8 cellular contexts compared by ENCODE assay signal in genomic region chr12:132886529-132887477, GRCh38. TPM values are rescaled to one million over a fixed set of nuclear protein-coding genes. Genes with fewer than 3 reads are reported as not detected.
DNase-seq lines count a peak whose midpoint lies in the region; ATAC-seq, FAIRE-seq and TF ChIP-seq lines count a peak whose summit lies in the region.

No MANE protein-coding gene starts in this region.

- no TSS peak for BruUV-seq in Caco-2 (replicated peaks; lab: Mats Ljungman, UMichigan)

- H3K9me3 ChIP-seq in Caco-2 (peaks cover 11% of the 10 kb centered on the region; the same call in 1 of the 2 replicates), heart left ventricle (no peaks in the 10 kb centered on the region)

- peak overlapping the region; percentile 99 for H3K27ac Mint-ChIP-seq in Caco-2 (ENCODE audit: unreplicated experiment)
- peak overlapping the region; percentile 70 for H3K27ac Mint-ChIP-seq in activated T-helper 1 cell treated with anti-CD3 and anti-CD28 coated beads, Interleukin-12 subunit alpha, Interleukin-12 subunit beta, Interleukin-2, Interleukin-4 antibody, amounts not matched to agents 30 ng/mL and 10 ng/mL and 1 ng/mL, durations not matched to agents 14 hours and 24 hours and 36 hours

- peak overlapping the region; percentile 48 to 96 (median 84) for H3K27ac ChIP-seq in heart left ventricle

- H3K36me3 ChIP-seq in Caco-2 (ENCODE audit: control insufficient read depth, insufficient read depth, low read length) (no peaks in the 10 kb centered on the region), heart left ventricle (peaks cover 0 to 28% (median 16%) of the 10 kb centered on the region in 9 donors)

- ATAC-seq in GM21367 (IDR thresholded peaks at IDR 0.05; ENCODE audit: unreplicated experiment) (peak; percentile 17), heart left ventricle (peak in 1 of 4 donors; percentile 7)

- no peaks in the 10 kb centered on the region for H3K27me3 ChIP-seq in Caco-2 (replicated peaks; ENCODE audit: control insufficient read depth, insufficient read depth, low read length)
- H3K27me3 ChIP-seq in heart left ventricle, result no peaks in the 10 kb centered on the region

- TF ChIP-seq POLR2A in heart left ventricle (IDR thresholded peaks at IDR 0.05), result no peak

- no peak for FAIRE-seq in HTR-8/SVneo (lab: Jason Lieb, UNC)
- no peak for FAIRE-seq in urothelium cell line (lab: Jason Lieb, UNC)

- CTCF ChIA-PET in Caco-2 (lab: Charles Lee), result no interaction called here

- POLR2A ChIA-PET in Caco-2 (lab: Charles Lee), result interaction anchor here (0.6 to 0.7 kb wide), 2 partner anchors 118 to 151 kb away, joined by 3 to 4 read pairs; no protein-coding TSS in a partner anchor

- no peaks in the 10 kb centered on the region; the same call in 1 of the 2 replicates for H3K4me1 ChIP-seq in Caco-2
- peaks cover 0 to 24% (median 6%) of the 10 kb centered on the region in 12 donors for H3K4me1 ChIP-seq in heart left ventricle

- TF ChIP-seq CTCF in Caco-2 (IDR thresholded peaks at IDR 0.05; ENCODE audit: insufficient read depth in 1 of 2, low read depth in 1 of 2, low read length in 1 of 2, severe bottlenecking in 1 of 2, unreplicated experiment in 1 of 2), result no peak
- TF ChIP-seq CTCF in heart left ventricle (IDR thresholded peaks at IDR 0.05), result no peak

- H3K4me3 Mint-ChIP-seq in Caco-2 (ENCODE audit: unreplicated experiment), result peak overlapping the region; percentile 93
- H3K4me3 Mint-ChIP-seq in activated T-helper 1 cell treated with anti-CD3 and anti-CD28 coated beads, Interleukin-12 subunit alpha, Interleukin-12 subunit beta, Interleukin-2, Interleukin-4 antibody, amounts not matched to agents 30 ng/mL and 10 ng/mL and 1 ng/mL, durations not matched to agents 14 hours and 24 hours and 36 hours, result peak overlapping the region; percentile 99

- WGBS in heart left ventricle, 4 donors, result 7 to 30% (median 14%) methylated on average over 19 to 64 of the region's 64 CpGs

- H3K36me3 Mint-ChIP-seq in Caco-2 (ENCODE audit: insufficient read depth, unreplicated experiment), result peaks cover 34% of the 10 kb centered on the region
- H3K36me3 Mint-ChIP-seq in activated T-helper 1 cell treated with anti-CD3 and anti-CD28 coated beads, Interleukin-12 subunit alpha, Interleukin-12 subunit beta, Interleukin-2, Interleukin-4 antibody, amounts not matched to agents 30 ng/mL and 10 ng/mL and 1 ng/mL, durations not matched to agents 14 hours and 24 hours and 36 hours (ENCODE audit: low read depth), result peaks cover 44% of the 10 kb centered on the region

- intact Hi-C loops in Caco-2 (cut with micrococcal nuclease; ENCODE audit: unreplicated experiment) (loop anchor here (2.0 kb wide), 1 partner anchor 22 kb away; no protein-coding TSS in a partner anchor), heart left ventricle (cut with DNase I) (loop anchor here in 4 of 10 donors (2.0 to 10.0 kb wide), 4 partner anchors 22 to 122 kb away; partner anchors contain the start of genes ANKLE2 (in 2 of the 4) and GOLGA3 (in 2 of the 4))
- intact Hi-C loops in activated T-helper 1 cell treated with anti-CD3 and anti-CD28 coated beads, Interleukin-12 subunit alpha, Interleukin-12 subunit beta, Interleukin-2, Interleukin-4 antibody, amounts not matched to agents 30 ng/mL and 10 ng/mL and 1 ng/mL, durations not matched to agents 14 hours and 24 hours and 36 hours (cut with micrococcal nuclease), result loop anchor here (1.0 to 10.0 kb wide), 13 partner anchors 17 to 742 kb away; partner anchors contain the start of genes DDX51, GOLGA3, NOC4L and PGAM5

- peak overlapping the region; percentile 63 for H3K4me3 ChIP-seq in Caco-2 (ENCODE audit: low read depth, low read length)
- peak overlapping the region; percentile 58 to 98 (median 90) for H3K4me3 ChIP-seq in heart left ventricle

- no peaks in the 10 kb centered on the region for H3K27me3 Mint-ChIP-seq in Caco-2 (ENCODE audit: insufficient read depth, unreplicated experiment)
- peaks cover 2% of the 10 kb centered on the region for H3K27me3 Mint-ChIP-seq in activated T-helper 1 cell treated with anti-CD3 and anti-CD28 coated beads, Interleukin-12 subunit alpha, Interleukin-12 subunit beta, Interleukin-2, Interleukin-4 antibody, amounts not matched to agents 30 ng/mL and 10 ng/mL and 1 ng/mL, durations not matched to agents 14 hours and 24 hours and 36 hours (ENCODE audit: insufficient read depth)

- H3K4me1 Mint-ChIP-seq in Caco-2 (ENCODE audit: low read depth, unreplicated experiment), result no peaks in the 10 kb centered on the region
- H3K4me1 Mint-ChIP-seq in activated T-helper 1 cell treated with anti-CD3 and anti-CD28 coated beads, Interleukin-12 subunit alpha, Interleukin-12 subunit beta, Interleukin-2, Interleukin-4 antibody, amounts not matched to agents 30 ng/mL and 10 ng/mL and 1 ng/mL, durations not matched to agents 14 hours and 24 hours and 36 hours (ENCODE audit: low read depth), result peaks cover 15% of the 10 kb centered on the region

- peaks cover 17% of the 10 kb centered on the region for H3K9me3 Mint-ChIP-seq in Caco-2 (ENCODE audit: unreplicated experiment)
- peaks cover 35% of the 10 kb centered on the region for H3K9me3 Mint-ChIP-seq in activated T-helper 1 cell treated with anti-CD3 and anti-CD28 coated beads, Interleukin-12 subunit alpha, Interleukin-12 subunit beta, Interleukin-2, Interleukin-4 antibody, amounts not matched to agents 30 ng/mL and 10 ng/mL and 1 ng/mL, durations not matched to agents 14 hours and 24 hours and 36 hours

- DNase-seq in Caco-2 (peak in 1 of 2 experiments; percentile 24), HTR-8/SVneo (ENCODE audit: insufficient read length, low spot score) (peak; percentile 28), heart left ventricle (peak in 3 of 5 donors; percentile 15 to 35 (median 30)), retina (peak; percentile 58), urothelium cell line (ENCODE audit: low spot score) (no peak)
- no peak for DNase-seq in activated T-helper 1 cell treated with anti-CD3 and anti-CD28 coated beads, Interleukin-12 subunit alpha, Interleukin-12 subunit beta, Interleukin-2, Interleukin-4 antibody, amounts not matched to agents 30 ng/mL and 10 ng/mL and 1 ng/mL, durations not matched to agents 14 hours and 24 hours and 36 hours (ENCODE audit: low spot score)
- no peak for DNase-seq in effector CD4-positive, alpha-beta T cell

RNA-seq across cellular contexts. Expression of gene CHFR, which starts 0.6 kb away (rescaled TPM):
- total RNA-seq in Caco-2 (2022), result 28.0 and 32.3 TPM in 2 replicates
- total RNA-seq in activated T-helper 1 cell treated with anti-CD3 and anti-CD28 coated beads, Interleukin-12 subunit alpha, Interleukin-12 subunit beta, Interleukin-2, Interleukin-4 antibody, amounts not matched to agents 30 ng/mL and 10 ng/mL and 1 ng/mL, durations not matched to agents 14 hours and 24 hours and 36 hours, result 63.7 and 65.6 TPM in 2 replicates
- 10 to 100 TPM; 10.6 to 33.5 (median 16.4) TPM for total RNA-seq in heart left ventricle
- 10 to 100 TPM; 17.4 to 21.6 TPM for polyA plus RNA-seq in heart left ventricle

RNA-seq across cellular contexts. Expression of gene GOLGA3, which starts 58.1 kb away (rescaled TPM):
- total RNA-seq in Caco-2 (2022), result 62.2 and 67.0 TPM in 2 replicates
- total RNA-seq in activated T-helper 1 cell treated with anti-CD3 and anti-CD28 coated beads, Interleukin-12 subunit alpha, Interleukin-12 subunit beta, Interleukin-2, Interleukin-4 antibody, amounts not matched to agents 30 ng/mL and 10 ng/mL and 1 ng/mL, durations not matched to agents 14 hours and 24 hours and 36 hours, result 78.7 and 86.9 TPM in 2 replicates
- 10 to 100 TPM; 28.3 to 46.2 (median 37.3) TPM for total RNA-seq in heart left ventricle
- polyA plus RNA-seq in heart left ventricle, result 10 to 100 TPM; 12.0 to 34.3 TPM

Comparison
In these comparisons a context has a peak if more than half of its experiments do, and no peak if none do; other contexts are left out.
1. DNase-seq: peak in HTR-8/SVneo (single experiment), heart left ventricle (3 of 5) and retina (single experiment); none in activated T-helper 1 cell treated with anti-CD3 and anti-CD28 coated beads, Interleukin-12 subunit alpha, Interleukin-12 subunit beta, Interleukin-2, Interleukin-4 antibody, amounts not matched to agents 30 ng/mL and 10 ng/mL and 1 ng/mL, durations not matched to agents 14 hours and 24 hours and 36 hours (single experiment), effector CD4-positive, alpha-beta T cell (single experiment) and urothelium cell line (single experiment).